Comparison of ENCODE assay signal across 32 cellular contexts in the genomic region with DNA sequence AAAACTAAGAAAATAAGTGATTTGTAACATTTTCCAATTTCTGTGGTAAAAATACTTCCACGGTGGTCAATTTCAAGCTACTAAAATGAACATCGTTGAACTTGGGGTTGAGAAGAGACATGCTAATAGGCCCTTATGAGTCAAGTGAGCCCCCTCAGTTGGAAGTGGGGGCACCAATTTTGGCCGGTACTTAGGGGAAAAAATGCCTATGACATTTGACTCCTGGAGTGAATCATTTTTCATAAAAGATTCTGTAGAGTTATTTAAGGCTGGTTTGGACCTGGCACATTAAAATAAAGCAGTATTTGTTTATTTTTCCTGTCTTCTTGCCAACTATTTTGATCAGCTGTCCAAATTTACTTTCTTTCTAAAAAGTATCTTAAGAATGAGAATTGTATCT. TPM values are rescaled to one million over a fixed set of nuclear protein-coding genes. Genes with fewer than 3 reads are reported as not detected.
DNase-seq lines count a peak whose midpoint lies in the region; ATAC-seq and TF ChIP-seq lines count a peak whose summit lies in the region.
"Had no signal": no experiment of that assay in that cellular context is flagged by ENCODE, and none has a peak within 500 bp of the region (broad histone marks: within the 10 kb centered on the region; RNA-seq: fewer than 3 reads in every experiment).

No MANE protein-coding gene starts in this region.

- no peaks in the 10 kb centered on the region for H3K79me1 ChIP-seq in mesenchymal stem cell (replicated peaks; ENCODE audit: low read length, poor library complexity, severe bottlenecking)

- no peak overlapping the region for H3K4me3 Mint-ChIP-seq in MCF 10A (ENCODE audit: unreplicated experiment)
- no peak overlapping the region for H3K4me3 Mint-ChIP-seq in chondrocyte (ENCODE audit: unreplicated experiment)
- no peak overlapping the region for H3K4me3 Mint-ChIP-seq in type B pancreatic cell
- H3K4me3 Mint-ChIP-seq: activated T-cell treated with anti-CD3 and anti-CD28 coated beads, Interleukin-2, amount 50 U/mL, for 72 hours; CD14-positive monocyte; GM23338; IgD-negative memory B cell; natural killer cell; stimulated activated memory B cell treated with anti-CD40 and anti-IgM and Interleukin-4, amounts not matched to agents 10 μg/mL and 1 μg/mL and 100 μg/mL, for 72 hours; T-helper 17 cell had no signal

- H3K36me3 ChIP-seq in breast epithelium = no peaks in the 10 kb centered on the region
- no peaks in the 10 kb centered on the region for H3K36me3 ChIP-seq in mesenchymal stem cell (ENCODE audit: control insufficient read depth in 1 of 2, insufficient read depth in 2 of 2, low read depth in 1 of 2, low read length in 2 of 2)
- H3K36me3 ChIP-seq: colonic mucosa, lower lobe of right lung had no signal

- intact Hi-C loops in MCF 10A (cut with micrococcal nuclease) = no loop called here
- intact Hi-C loops in breast epithelium (cut with DNase I; ENCODE audit: low total_unique reads) = no loop called here

- TF ChIP-seq POLR2A in breast epithelium (IDR thresholded peaks at IDR 0.05) = no peak

- no peaks in the 10 kb centered on the region for H3K9me3 ChIP-seq in breast epithelium
- no peaks in the 10 kb centered on the region for H3K9me3 ChIP-seq in mesenchymal stem cell (ENCODE audit: control insufficient read depth, low read length)
- H3K9me3 ChIP-seq: colonic mucosa, lower lobe of right lung had no signal

- no peaks in the 10 kb centered on the region for H3K36me3 Mint-ChIP-seq in MCF 10A (ENCODE audit: insufficient read depth, unreplicated experiment)
- peaks cover 2% of the 10 kb centered on the region for H3K36me3 Mint-ChIP-seq in chondrocyte (ENCODE audit: low read depth)
- peaks cover 3% of the 10 kb centered on the region for H3K36me3 Mint-ChIP-seq in type B pancreatic cell
- H3K36me3 Mint-ChIP-seq: CD14-positive monocyte; IgD-negative memory B cell; natural killer cell; stimulated activated memory B cell treated with anti-CD40 and anti-IgM and Interleukin-4, amounts not matched to agents 10 μg/mL and 1 μg/mL and 100 μg/mL, for 72 hours had no signal

- no peak overlapping the region for H3K27ac ChIP-seq in breast epithelium
- no peak overlapping the region for H3K27ac ChIP-seq in mesenchymal stem cell (ENCODE audit: low read length, poor library complexity, severe bottlenecking)
- H3K27ac ChIP-seq: 22Rv1, colonic mucosa, lower lobe of right lung had no signal

- no peak overlapping the region for H2BK5ac ChIP-seq in mesenchymal stem cell (ENCODE audit: low read depth, low read length, poor library complexity, severe bottlenecking)

- no TSS peak for BruUV-seq in MCF 10A (replicated peaks; lab: Mats Ljungman, UMichigan)

- H2BK15ac ChIP-seq in mesenchymal stem cell (ENCODE audit: low read depth, poor library complexity, severe bottlenecking) = no peak overlapping the region

- H2AFZ ChIP-seq in mesenchymal stem cell (ENCODE audit: low read depth, low read length) = no peak overlapping the region
- H2AFZ ChIP-seq: GM23338 had no signal

- no peak overlapping the region for H3K9ac ChIP-seq in mesenchymal stem cell (ENCODE audit: low read length)

- H4K8ac ChIP-seq in mesenchymal stem cell (ENCODE audit: low read length) = no peak overlapping the region

- WGBS in mesenchymal stem cell = 90% methylated on average over 3 of the region's 3 CpGs

- H3K4me1 ChIP-seq in breast epithelium = no peaks in the 10 kb centered on the region
- no peaks in the 10 kb centered on the region for H3K4me1 ChIP-seq in mesenchymal stem cell (ENCODE audit: control insufficient read depth, insufficient read depth, low read depth, low read length)
- H3K4me1 ChIP-seq: colonic mucosa, lower lobe of right lung had no signal

- no peaks in the 10 kb centered on the region for H3K27me3 ChIP-seq in breast epithelium
- no peaks in the 10 kb centered on the region for H3K27me3 ChIP-seq in mesenchymal stem cell (ENCODE audit: control insufficient read depth in 1 of 2, insufficient read depth in 1 of 2, low read length in 2 of 2)
- H3K27me3 ChIP-seq: colonic mucosa had no signal

- H2BK12ac ChIP-seq in mesenchymal stem cell (ENCODE audit: low read length in 2 of 2) = no peak overlapping the region

- H3K14ac ChIP-seq in mesenchymal stem cell (ENCODE audit: low read length in 2 of 2) = no peak overlapping the region

- H3K4ac ChIP-seq in mesenchymal stem cell (ENCODE audit: low read depth in 1 of 2, low read length in 2 of 2) = no peak overlapping the region

- H3K18ac ChIP-seq in mesenchymal stem cell (ENCODE audit: low read depth in 1 of 2, low read length in 2 of 2) = no peak overlapping the region

- DNase-seq in MCF 10A (ENCODE audit: unreplicated experiment) = peak; percentile 1
- no peak for DNase-seq in breast epithelium (ENCODE audit: low spot score in 2 of 2)
- no peak for DNase-seq in chondrocyte (ENCODE audit: low spot score)
- peak; percentile 24 for DNase-seq in iris pigment epithelial cell (ENCODE audit: low read depth)
- no peak for DNase-seq in type B pancreatic cell (ENCODE audit: extremely low spot score, unreplicated experiment)
- no peak for DNase-seq in NK-92 treated with Interleukin-12 subunit alpha and Interleukin-12 subunit beta, amount 100 ng/mL, for 24 hours (lab: John Stamatoyannopoulos, UW)
- no peak for DNase-seq in mesenchymal stem cell
- DNase-seq: activated CD4-positive, alpha-beta T cell treated with anti-CD3 and anti-CD28 coated beads, Interleukin-2, amount 50 U/mL, for 4 hours; activated naive CD4-positive, alpha-beta T cell treated with Interleukin-2 at 50 U/mL for 16 hours; activated T-cell treated with anti-CD3 and anti-CD28 coated beads, Interleukin-2, amount 50 U/mL, for 72 hours; Calu3; colonic mucosa; DMS79 treated with DMSO at 0.1 percent for 48 hours; erythroblast; foreskin melanocyte; lower lobe of right lung; natural killer cell; NCI-H1105; NCI-H187 treated with DMSO at 0.1 percent for 48 hours; NCI-H2171; NCI-H510A; nucleus accumbens; substantia nigra; T-helper 17 cell had no signal

- H2BK120ac ChIP-seq in mesenchymal stem cell (ENCODE audit: low read depth, low read length) = no peak overlapping the region

- POLR2A ChIA-PET in MCF 10A (lab: Yijun Ruan, JAX) = no interaction called here

- no peak overlapping the region for H3K23ac ChIP-seq in mesenchymal stem cell (ENCODE audit: low read length in 2 of 2)

- H3K27me3 Mint-ChIP-seq in MCF 10A (ENCODE audit: insufficient read depth, unreplicated experiment) (no peaks in the 10 kb centered on the region), chondrocyte (ENCODE audit: low read depth) (no peaks in the 10 kb centered on the region), type B pancreatic cell (no peaks in the 10 kb centered on the region)
- H3K27me3 Mint-ChIP-seq: IgD-negative memory B cell; stimulated activated memory B cell treated with anti-CD40 and anti-IgM and Interleukin-4, amounts not matched to agents 10 μg/mL and 1 μg/mL and 100 μg/mL, for 72 hours; T-helper 17 cell had no signal

- CTCF ChIA-PET in MCF 10A (lab: Yijun Ruan, JAX) = no interaction called here

- no peak for ATAC-seq in HG03521 (IDR thresholded peaks at IDR 0.05; ENCODE audit: unreplicated experiment)
- ATAC-seq: activated T-cell treated with anti-CD3 and anti-CD28 coated beads, Interleukin-2, amount 50 U/mL, for 72 hours; GM23338; lower lobe of right lung; natural killer cell; Right ventricle myocardium inferior; SK-N-SH treated with all-trans-retinoic acid at 6 μM for 48 hours; stimulated activated memory B cell treated with anti-CD40 and anti-IgM and Interleukin-4, amounts not matched to agents 10 μg/mL and 1 μg/mL and 100 μg/mL, for 72 hours; T-helper 17 cell had no signal

- no peak overlapping the region for H2AK5ac ChIP-seq in mesenchymal stem cell (ENCODE audit: low read length, severe bottlenecking)

- H3K9me3 Mint-ChIP-seq in MCF 10A (ENCODE audit: unreplicated experiment) = no peaks in the 10 kb centered on the region
- peaks cover 3% of the 10 kb centered on the region for H3K9me3 Mint-ChIP-seq in chondrocyte (ENCODE audit: low read depth)
- peaks cover 8% of the 10 kb centered on the region for H3K9me3 Mint-ChIP-seq in type B pancreatic cell
- H3K9me3 Mint-ChIP-seq: activated T-cell treated with anti-CD3 and anti-CD28 coated beads, Interleukin-2, amount 50 U/mL, for 72 hours; GM23338; natural killer cell had no signal

- H3K4me1 Mint-ChIP-seq in MCF 10A (ENCODE audit: insufficient read depth, unreplicated experiment) (no peaks in the 10 kb centered on the region), chondrocyte (ENCODE audit: low read depth) (peaks cover 18% of the 10 kb centered on the region), type B pancreatic cell (ENCODE audit: unreplicated experiment) (no peaks in the 10 kb centered on the region)
- H3K4me1 Mint-ChIP-seq: CD14-positive monocyte; GM23338; natural killer cell; stimulated activated memory B cell treated with anti-CD40 and anti-IgM and Interleukin-4, amounts not matched to agents 10 μg/mL and 1 μg/mL and 100 μg/mL, for 72 hours; T-helper 17 cell had no signal

- H4K91ac ChIP-seq in mesenchymal stem cell (ENCODE audit: low read length) = no peak overlapping the region

- H3K4me3 ChIP-seq in breast epithelium = no peak overlapping the region
- H3K4me3 ChIP-seq in mesenchymal stem cell (ENCODE audit: insufficient read depth in 1 of 2, low read depth in 1 of 2, low read length in 2 of 2) = no peak overlapping the region
- H3K4me3 ChIP-seq: colonic mucosa, GM23338, lower lobe of right lung had no signal

- no peak overlapping the region for H3K27ac Mint-ChIP-seq in MCF 10A (ENCODE audit: low read depth, unreplicated experiment)
- H3K27ac Mint-ChIP-seq in chondrocyte (ENCODE audit: unreplicated experiment) = peak overlapping the region; percentile 81
- H3K27ac Mint-ChIP-seq in type B pancreatic cell = no peak overlapping the region
- H3K27ac Mint-ChIP-seq: activated T-cell treated with anti-CD3 and anti-CD28 coated beads, Interleukin-2, amount 50 U/mL, for 72 hours; CD14-positive monocyte; GM23338; IgD-negative memory B cell; natural killer cell; stimulated activated memory B cell treated with anti-CD40 and anti-IgM and Interleukin-4, amounts not matched to agents 10 μg/mL and 1 μg/mL and 100 μg/mL, for 72 hours; T-helper 17 cell had no signal

- H3K4me2 ChIP-seq in mesenchymal stem cell (ENCODE audit: low read length, poor library complexity, severe bottlenecking) = no peak overlapping the region
- H3K4me2 ChIP-seq: GM23338 had no signal

- TF ChIP-seq CTCF in MCF 10A (IDR thresholded peaks at IDR 0.05; ENCODE audit: unreplicated experiment) (no peak), breast epithelium (IDR thresholded peaks at IDR 0.05) (no peak), chondrocyte (IDR thresholded peaks at IDR 0.05) (no peak), type B pancreatic cell (conservative IDR thresholded peaks at IDR 0.05) (no peak)

RNA-seq across cellular contexts. Expression of gene CAP2, which starts 32.4 kb away (rescaled TPM):
- total RNA-seq in MCF 10A (2022) = 12.3 and 14.3 TPM in 2 replicates
- 10 to 100 TPM in 1 of 3 donors, 1 to 10 TPM in 2; 3.9 to 15.1 (median 7.5) TPM for total RNA-seq in breast epithelium
- 76.6 to 90.4 TPM (median 86.1 TPM) in 3 replicates for total RNA-seq in chondrocyte
- 6.1 and 9.3 TPM in 2 replicates for total RNA-seq in type B pancreatic cell (ENCODE audit: low replicate concordance)
- 39.1 TPM for polyA plus RNA-seq in mesenchymal stem cell (2013, experiment 1 of 2)
- polyA plus RNA-seq in mesenchymal stem cell (2013, experiment 2 of 2) = 39.0 TPM
- total RNA-seq: activated T-cell treated with anti-CD3 and anti-CD28 coated beads, Interleukin-2, amount 50 U/mL, for 72 hours; natural killer cell; T-helper 17 cell had no signal
- polyA plus RNA-seq: CD14-positive monocyte, IgD-negative memory B cell had no signal

Comparison
In these comparisons a context has a peak if more than half of its experiments do, and no peak if none do; other contexts are left out.
1. DNase-seq: peak in MCF 10A (single experiment) and iris pigment epithelial cell (single experiment); none in breast epithelium (0 of 2), chondrocyte (single experiment), type B pancreatic cell (single experiment), NK-92 treated with Interleukin-12 subunit alpha and Interleukin-12 subunit beta, amount 100 ng/mL, for 24 hours (single experiment) and mesenchymal stem cell (single experiment).